1 cellular context compared by ENCODE assay signal in genomic region chr10:124724279-124725027, GRCh38.
A peak's percentile ranks its signal among the peaks of the same experiment; 100 is the strongest.
TF ChIP-seq lines count a peak whose summit lies in the region.

No MANE protein-coding gene starts in this region.

TF ChIP-seq in HepG2, 621 proteins besides CTCF, POLR2A, EP300 and RAD21 (continued from another document):
- TF ChIP-seq GPBP1L1 (CRISPR knock-in tag; IDR thresholded peaks at IDR 0.05) (no peak), TFAP4 (IDR thresholded peaks at IDR 0.05; ENCODE audit: borderline replicate concordance, low read depth) (peak; percentile 92; the same call in 1 of the 2 replicates), ZNF766 (CRISPR knock-in tag; IDR thresholded peaks at IDR 0.05; ENCODE audit: borderline replicate concordance) (no peak), ZNF564 (CRISPR knock-in tag; IDR thresholded peaks at IDR 0.05) (no peak), EED (CRISPR knock-in tag; IDR thresholded peaks at IDR 0.05) (no peak), TOE1 (CRISPR knock-in tag; IDR thresholded peaks at IDR 0.05) (no peak), ZMYM3 (CRISPR knock-in tag; IDR thresholded peaks at IDR 0.05) (no peak), SATB2 (CRISPR knock-in tag; IDR thresholded peaks at IDR 0.05) (no peak), NR2F2 (IDR thresholded peaks at IDR 0.05; ENCODE audit: borderline replicate concordance, low read depth) (no peak), NFIC (IDR thresholded peaks at IDR 0.05; ENCODE audit: low read length) (no peak), ZBTB34 (CRISPR knock-in tag; IDR thresholded peaks at IDR 0.05) (no peak), SRSF9 (IDR thresholded peaks at IDR 0.05; ENCODE audit: borderline replicate concordance, insufficient read depth, low read depth, low read length, poor library complexity, severe bottlenecking) (no peak), SP1 (IDR thresholded peaks at IDR 0.05) (no peak), SP1 (CRISPR knock-in tag; IDR thresholded peaks at IDR 0.05) (no peak), THAP7 (CRISPR knock-in tag; IDR thresholded peaks at IDR 0.05) (no peak), CEBPB (IDR thresholded peaks at IDR 0.05; ENCODE audit: borderline replicate concordance, low read depth, low read length) (no peak), SKI (IDR thresholded peaks at IDR 0.05; ENCODE audit: partially characterized antibody) (no peak), ZNF333 (CRISPR knock-in tag; IDR thresholded peaks at IDR 0.05; ENCODE audit: borderline replicate concordance) (no peak), SIN3A (IDR thresholded peaks at IDR 0.05; ENCODE audit: borderline replicate concordance, low read depth, low read length) (no peak), HOXA5 (CRISPR knock-in tag; IDR thresholded peaks at IDR 0.05) (no peak), ZFP41 (CRISPR knock-in tag; IDR thresholded peaks at IDR 0.05; ENCODE audit: borderline replicate concordance) (no peak), ZBTB43 (CRISPR knock-in tag; conservative IDR thresholded peaks at IDR 0.05) (no peak), TARDBP (CRISPR knock-in tag; IDR thresholded peaks at IDR 0.05) (no peak), IKZF5 (CRISPR knock-in tag; IDR thresholded peaks at IDR 0.05) (0 out of 2 replicates have a peak, but pooled peaks have one; percentile 44), ZNF350 (CRISPR knock-in tag; IDR thresholded peaks at IDR 0.05; ENCODE audit: borderline replicate concordance, low read depth) (peak; percentile 31; the same call in 1 of the 2 replicates), ZNF451 (CRISPR knock-in tag; IDR thresholded peaks at IDR 0.05) (no peak), PPARG (CRISPR knock-in tag; conservative IDR thresholded peaks at IDR 0.05) (0 out of 2 replicates have a peak, but pooled peaks have one; percentile 9), ZNF780A (CRISPR knock-in tag; IDR thresholded peaks at IDR 0.05) (no peak), TRIM24 (CRISPR knock-in tag; IDR thresholded peaks at IDR 0.05) (no peak), GPN1 (CRISPR knock-in tag; IDR thresholded peaks at IDR 0.05; ENCODE audit: borderline replicate concordance) (no peak), ZNF83 (CRISPR knock-in tag; IDR thresholded peaks at IDR 0.05; ENCODE audit: borderline replicate concordance) (no peak), ATF2 (CRISPR knock-in tag; IDR thresholded peaks at IDR 0.05) (no peak), ZNF562 (CRISPR knock-in tag; IDR thresholded peaks at IDR 0.05; ENCODE audit: borderline replicate concordance) (no peak), DDIT3 (CRISPR knock-in tag; IDR thresholded peaks at IDR 0.05) (no peak), AGO2 (optimal IDR thresholded peaks at IDR 0.05; ENCODE audit: low read depth, low read length) (no peak), ZBTB4 (CRISPR knock-in tag; IDR thresholded peaks at IDR 0.05; ENCODE audit: borderline replicate concordance) (peak; percentile 77; the same call in 1 of the 2 replicates), CSRNP1 (CRISPR knock-in tag; IDR thresholded peaks at IDR 0.05) (no peak)
